ENCODE assay signal across 26 cellular contexts in genomic region chr5:122073864-122074263, GRCh38. TPM values are rescaled to one million over a fixed set of nuclear protein-coding genes. Genes with fewer than 3 reads are reported as not detected.
A peak's percentile ranks its signal among the peaks of the same experiment; 100 is the strongest.
DNase-seq lines count a peak whose midpoint lies in the region; ATAC-seq, FAIRE-seq and TF ChIP-seq lines count a peak whose summit lies in the region.
"Had no signal": no experiment of that assay in that cellular context is flagged by ENCODE, and none has a peak within 500 bp of the region (broad histone marks: within the 10 kb centered on the region; RNA-seq: fewer than 3 reads in every experiment).

No MANE protein-coding gene starts in this region.

- no peak for TF ChIP-seq EP300 in GM12878 (IDR thresholded peaks at IDR 0.05; ENCODE audit: borderline replicate concordance in 1 of 2, control insufficient read depth in 1 of 2, low read depth in 2 of 2, low read length in 2 of 2)

- POLR2A ChIA-PET in GM12878 (lab: Charles Lee): no interaction called here

- H3K4me1 ChIP-seq in GM12878 (ENCODE audit: control insufficient read depth, insufficient read depth, low read length) (no peaks in the 10 kb centered on the region; the same call in 1 of the 2 replicates), smooth muscle cell (ENCODE audit: low read depth) (peaks cover 25% of the 10 kb centered on the region)
- H3K4me1 ChIP-seq: testis had no signal

- peaks cover 4% of the 10 kb centered on the region for H3K27me3 Mint-ChIP-seq in HFFc6 (ENCODE audit: insufficient read depth)

- H3K9me3 ChIP-seq in GM12878 (replicated peaks; ENCODE audit: control insufficient read depth, insufficient read depth, low read length) (no peaks in the 10 kb centered on the region), smooth muscle cell (replicated peaks; ENCODE audit: low read depth) (no peaks in the 10 kb centered on the region)
- H3K9me3 ChIP-seq: Peyer's patch, testis had no signal

- DNase-seq in HFFc6 (no peak), GM12878 (ENCODE audit: low read depth, low spot score) (no peak), smooth muscle cell (lab: John Stamatoyannopoulos, UW; ENCODE audit: unreplicated experiment) (no peak), NOMO-1 treated with DMSO at 0.1 percent for 48 hours (lab: John Stamatoyannopoulos, UW; ENCODE audit: unreplicated experiment) (no peak), GDM1 (lab: John Stamatoyannopoulos, UW) (no peak), mesenteric fat pad (ENCODE audit: low spot score) (no peak)
- DNase-seq: activated CD8-positive, alpha-beta memory T cell treated with anti-CD3 and anti-CD28 coated beads, Interleukin-2, amount 50 U/mL, for 4 hours; AML-193; CD8-positive, alpha-beta memory T cell; effector CD8-positive, alpha-beta T cell; GF-D8; islet precursor cell; NCI-H1436; NCI-H2107; NCI-H510A treated with DMSO at 0.1 percent for 48 hours; Peyer's patch; testis had no signal

- TF ChIP-seq POLR2A in GM12878 (IDR thresholded peaks at IDR 0.05; ENCODE audit: low read depth, low read length): no peak

- WGBS in GM12878 (ENCODE audit: insufficient coverage, insufficient replicate concordance, low lambda C conversion rate, missing lambda C conversion rate): 7% methylated on average over 3 of the region's 3 CpGs
- WGBS in smooth muscle cell (ENCODE audit: low lambda C conversion rate): 91% methylated on average over 3 of the region's 3 CpGs

- H3K9ac ChIP-seq in GM12878 (ENCODE audit: control insufficient read depth, insufficient read depth, low read length) (no peak overlapping the region), smooth muscle cell (ENCODE audit: low read depth) (peak overlapping the region; percentile 19)

- H3K27me3 ChIP-seq in GM12878 (replicated peaks in 1 of 2; ENCODE audit: control insufficient read depth in 2 of 2, insufficient read depth in 2 of 2, low read length in 1 of 2) (peaks cover 5 to 7% of the 10 kb centered on the region in 2 experiments), smooth muscle cell (ENCODE audit: low read depth) (no peaks in the 10 kb centered on the region)
- H3K27me3 ChIP-seq: testis had no signal

- TF ChIP-seq RAD21 in GM12878 (IDR thresholded peaks at IDR 0.05; ENCODE audit: insufficient read depth, low read depth, low read length): no peak

- no TSS peak for BruUV-seq in GM12878 (replicated peaks; lab: Mats Ljungman, UMichigan)

- RAD21 ChIA-PET in GM12878 (lab: Charles Lee; ENCODE audit: unreplicated experiment): no interaction called here

- FAIRE-seq in GM12878 (lab: Jason Lieb, UNC): no peak

- H3K36me3 ChIP-seq in GM12878 (ENCODE audit: control insufficient read depth in 2 of 2, insufficient read depth in 2 of 2, low read length in 1 of 2) (no peaks in the 10 kb centered on the region), smooth muscle cell (ENCODE audit: low read depth) (peaks cover 48% of the 10 kb centered on the region)
- H3K36me3 ChIP-seq: Peyer's patch had no signal

- H3K4me3 ChIP-seq in GM12878 (no peak overlapping the region), smooth muscle cell (peak overlapping the region; percentile 78)
- H3K4me3 ChIP-seq: Peyer's patch, testis had no signal

- H2AFZ ChIP-seq in GM12878 (ENCODE audit: control insufficient read depth, low read depth, low read length) (no peak overlapping the region), smooth muscle cell (ENCODE audit: low read depth) (no peak overlapping the region)

- CTCF ChIA-PET in GM12878 (lab: Yijun Ruan, JAX): no interaction called here

- H3K4me2 ChIP-seq in GM12878 (ENCODE audit: control insufficient read depth, insufficient read depth): no peak overlapping the region
- peak overlapping the region; percentile 96 for H3K4me2 ChIP-seq in smooth muscle cell

- H3K4me1 Mint-ChIP-seq in HFFc6 (ENCODE audit: low read depth): peaks cover 74% of the 10 kb centered on the region

- peak overlapping the region; percentile 78 for H3K27ac Mint-ChIP-seq in HFFc6
- H3K27ac Mint-ChIP-seq: activated naive CD8-positive, alpha-beta T cell; activated T-helper 2 cell treated with anti-CD3 and anti-CD28 coated beads, Interferon-gamma antibody, Interleukin-2, Interleukin-4, amounts not matched to agents 10 μg/mL and 5 μg/mL and 100 μg/mL, durations not matched to agents 14 hours and 24 hours and 36 hours; IgD-negative memory B cell; T-helper 2 cell treated with Interferon-gamma antibody and Interleukin-4, amounts not matched to agents 5 μg/mL and 100 μg/mL, for 36 hours had no signal

- peak overlapping the region; percentile 98 for H3K4me3 Mint-ChIP-seq in HFFc6
- H3K4me3 Mint-ChIP-seq: activated naive CD8-positive, alpha-beta T cell; CD8-positive, alpha-beta memory T cell; IgD-negative memory B cell; neural crest cell; T-helper 2 cell treated with Interferon-gamma antibody and Interleukin-4, amounts not matched to agents 5 μg/mL and 100 μg/mL, for 36 hours had no signal

- intact Hi-C loops in GM12878 (cut with micrococcal nuclease; ENCODE audit: unreplicated experiment): no loop called here

- H3K79me2 ChIP-seq in GM12878 (ENCODE audit: control insufficient read depth, insufficient read depth, low read length) (no peaks in the 10 kb centered on the region), smooth muscle cell (ENCODE audit: low read depth) (peaks cover 66% of the 10 kb centered on the region)

- SMC1A ChIA-PET in GM12878 (lab: Charles Lee; ENCODE audit: uncharacterized antibody, unreplicated experiment): no interaction called here

- in situ Hi-C loops in GM12878 (cut with MboI): no loop called here

- TF ChIP-seq CTCF in HFFc6 (IDR thresholded peaks at IDR 0.05) (no peak), GM12878 (IDR thresholded peaks at IDR 0.05 in 2 of 3, conservative IDR thresholded peaks at IDR 0.05 in 1 of 3; ENCODE audit: control insufficient read depth in 2 of 3, extremely low read depth in 1 of 3, insufficient read depth in 1 of 3, low read depth in 3 of 3, low read length in 3 of 3) (no peak), smooth muscle cell (IDR thresholded peaks at IDR 0.05; ENCODE audit: borderline replicate concordance, insufficient read depth, poor library complexity, severe bottlenecking) (no peak)

- peak; percentile 52 for ATAC-seq in GM18519 (IDR thresholded peaks at IDR 0.05; ENCODE audit: low FRiP score, unreplicated experiment)
- ATAC-seq in GM12878: peak; percentile 50
- ATAC-seq: sciatic nerve had no signal

- peaks cover 75% of the 10 kb centered on the region for H3K36me3 Mint-ChIP-seq in HFFc6 (ENCODE audit: low read depth)
- H3K36me3 Mint-ChIP-seq: activated naive CD8-positive, alpha-beta T cell; CD8-positive, alpha-beta memory T cell; IgD-negative memory B cell had no signal

- H3K27ac ChIP-seq in GM12878 (ENCODE audit: control insufficient read depth, insufficient read depth) (no peak overlapping the region), smooth muscle cell (ENCODE audit: low read depth) (no peak overlapping the region)
- H3K27ac ChIP-seq: Peyer's patch, testis had no signal

- no peaks in the 10 kb centered on the region for H4K20me1 ChIP-seq in GM12878 (ENCODE audit: control insufficient read depth, insufficient read depth)
- peaks cover 80% of the 10 kb centered on the region for H4K20me1 ChIP-seq in smooth muscle cell (ENCODE audit: low read depth)

- peaks cover 4% of the 10 kb centered on the region for H3F3A ChIP-seq in smooth muscle cell (ENCODE audit: low read depth)

- H3K9me3 Mint-ChIP-seq in HFFc6: no peaks in the 10 kb centered on the region
- H3K9me3 Mint-ChIP-seq: activated T-helper 2 cell treated with anti-CD3 and anti-CD28 coated beads, Interferon-gamma antibody, Interleukin-2, Interleukin-4, amounts not matched to agents 10 μg/mL and 5 μg/mL and 100 μg/mL, durations not matched to agents 14 hours and 24 hours and 36 hours; CD8-positive, alpha-beta memory T cell; IgD-negative memory B cell; neural crest cell; T-helper 2 cell treated with Interferon-gamma antibody and Interleukin-4, amounts not matched to agents 5 μg/mL and 100 μg/mL, for 36 hours had no signal

RNA-seq across cellular contexts. Expression of gene LOX, which starts 4.2 kb away (rescaled TPM):
- 1,000 to 10,000 TPM in 3 of 6 experiments, 100 to 1,000 TPM in 3; 890 to 1,151 (median 989) TPM for total RNA-seq in HFFc6 (2021; fragmentation: NEBNext Ultra II Directional; extraction: Animal tissue kit (Norgen Biotek cat#: 25700))
- not detected in 2 replicates for total RNA-seq in GM12878 (2013; cell fraction: nucleolus; rRNA removed)
- total RNA-seq in GM12878 (2014; rRNA removed) (0.06 and 0.11 TPM in 2 replicates), GM12878 (2014; rRNA removed; fragmentation: Illumina TruSeq; extraction: Trizol) (0.13 and 0.14 TPM in 2 replicates), GM12878 (2021) (0.37 and 0.69 TPM in 2 replicates), smooth muscle cell (632 and 642 TPM in 2 replicates), mesenteric fat pad (46.3 TPM)
- polyA plus RNA-seq in GM12878 (2011; ENCODE audit: low read depth): 0.21 TPM
- polyA plus RNA-seq in GM12878 (2011; rRNA removed) (not detected in 2 replicates), GM12878 (2014; fragmentation: Illumina TruSeq; extraction: Trizol) (0.03 TPM in 1 of 2 replicates, not detected in the other), GM12878 (2014; fragmentation: Nextera tagmentation; extraction: Ambion mirVana) (under 1 TPM; 0.05 to 0.07 TPM), GM12878 (2014; rRNA removed) (0.03 and 0.05 TPM in 2 replicates), GM12878 (2016; fragmentation: Nextera tagmentation; extraction: Ambion mirVana) (under 1 TPM; 0.34 to 0.47 TPM), smooth muscle cell (756 and 808 TPM in 2 replicates)
- not detected in 2 replicates for polyA plus RNA-seq in GM12878 (2011; cell fraction: cytosol; rRNA removed)
- 0.09 TPM in 1 of 2 replicates, not detected in the other for polyA plus RNA-seq in GM12878 (2011; cell fraction: nucleus; rRNA removed)
- 0.19 and 0.31 TPM in 2 replicates for polyA plus RNA-seq in GM12878 (2012)
- not detected in 2 replicates for polyA minus RNA-seq in GM12878 (2011; rRNA and poly(A)+ RNA removed)
- not detected in 2 replicates for polyA minus RNA-seq in GM12878 (2011; cell fraction: cytosol; rRNA and poly(A)+ RNA removed)
- not detected in 2 replicates for polyA minus RNA-seq in GM12878 (2011; cell fraction: nucleus; rRNA and poly(A)+ RNA removed)
- total RNA-seq: activated T-helper 2 cell treated with anti-CD3 and anti-CD28 coated beads, Interferon-gamma antibody, Interleukin-2, Interleukin-4, amounts not matched to agents 10 μg/mL and 5 μg/mL and 100 μg/mL, durations not matched to agents 14 hours and 24 hours and 36 hours; CD8-positive, alpha-beta memory T cell had no signal
- polyA plus RNA-seq: CD8-positive, alpha-beta memory T cell; IgD-negative memory B cell had no signal

RNA-seq across cellular contexts. Expression of gene ZNF474, which starts 55.5 kb away (rescaled TPM):
- under 1 TPM in 5 of 6 experiments, not detected in 1; 0.10 to 0.28 (median 0.16) TPM for total RNA-seq in HFFc6 (2021; fragmentation: NEBNext Ultra II Directional; extraction: Animal tissue kit (Norgen Biotek cat#: 25700))
- total RNA-seq in GM12878 (2013; cell fraction: nucleolus; rRNA removed): 1.0 and 1.3 TPM in 2 replicates
- total RNA-seq in GM12878 (2014; rRNA removed) (0.06 TPM in 1 of 2 replicates, not detected in the other), GM12878 (2014; rRNA removed; fragmentation: Illumina TruSeq; extraction: Trizol) (0.09 TPM in 1 of 2 replicates, not detected in the other), GM12878 (2021) (not detected in 2 replicates), smooth muscle cell (1.1 and 3.3 TPM in 2 replicates), mesenteric fat pad (0.26 TPM)
- not detected for polyA plus RNA-seq in GM12878 (2011; ENCODE audit: low read depth)
- polyA plus RNA-seq in GM12878 (2011; rRNA removed) (0.14 and 0.15 TPM in 2 replicates), GM12878 (2014; fragmentation: Illumina TruSeq; extraction: Trizol) (0.10 TPM in 1 of 2 replicates, not detected in the other), GM12878 (2014; fragmentation: Nextera tagmentation; extraction: Ambion mirVana) (under 1 TPM; 0.11 to 0.13 TPM), GM12878 (2014; rRNA removed) (0.05 and 0.97 TPM in 2 replicates), GM12878 (2016; fragmentation: Nextera tagmentation; extraction: Ambion mirVana) (under 1 TPM in 1 of 2 experiments, not detected in 1; 0.14 TPM), smooth muscle cell (0.82 and 2.2 TPM in 2 replicates)
- polyA plus RNA-seq in GM12878 (2011; cell fraction: cytosol; rRNA removed): 0.06 and 0.12 TPM in 2 replicates
- polyA plus RNA-seq in GM12878 (2011; cell fraction: nucleus; rRNA removed): 0.26 and 0.31 TPM in 2 replicates
- not detected in 2 replicates for polyA plus RNA-seq in GM12878 (2012)
- polyA minus RNA-seq in GM12878 (2011; rRNA and poly(A)+ RNA removed): 0.10 and 0.15 TPM in 2 replicates
- not detected in 2 replicates for polyA minus RNA-seq in GM12878 (2011; cell fraction: cytosol; rRNA and poly(A)+ RNA removed)
- 0.36 and 0.57 TPM in 2 replicates for polyA minus RNA-seq in GM12878 (2011; cell fraction: nucleus; rRNA and poly(A)+ RNA removed)
- total RNA-seq: activated T-helper 2 cell treated with anti-CD3 and anti-CD28 coated beads, Interferon-gamma antibody, Interleukin-2, Interleukin-4, amounts not matched to agents 10 μg/mL and 5 μg/mL and 100 μg/mL, durations not matched to agents 14 hours and 24 hours and 36 hours; M059J; SK-MEL-5 had no signal
- polyA plus RNA-seq: CD8-positive, alpha-beta memory T cell had no signal

Comparison
In these comparisons a context has a peak if more than half of its experiments do, and no peak if none do; other contexts are left out.
1. RNA of gene LOX, which starts 4.2 kb away (total RNA-seq): 890 to 1,151 TPM in HFFc6, 632 to 642 TPM in smooth muscle cell and 46.3 TPM in mesenteric fat pad (single experiment); 0.06 to 0.69 TPM in GM12878; every median in the first group is over 10 times any median in the second.